In the genomic region with DNA sequence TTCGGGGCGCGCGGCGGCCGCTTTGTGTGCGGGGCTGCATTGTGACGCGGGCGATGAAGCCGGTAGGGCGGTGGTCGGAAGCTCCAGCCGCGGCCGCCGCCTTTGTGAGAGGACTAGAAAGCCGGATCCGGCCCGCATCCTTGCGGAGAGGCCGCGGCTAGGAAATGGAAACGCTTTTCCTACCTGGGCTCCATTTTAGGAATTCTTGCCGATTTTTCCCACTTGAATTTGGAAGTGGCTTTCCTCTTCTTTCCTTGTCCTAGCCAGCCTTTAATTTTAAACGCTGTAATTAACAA, we compare ENCODE assay signal across 9 cellular contexts. TPM values are rescaled to one million over a fixed set of nuclear protein-coding genes. Genes with fewer than 3 reads are reported as not detected.
A peak's percentile ranks its signal among the peaks of the same experiment; 100 is the strongest.
DNase-seq lines count a peak whose midpoint lies in the region; ATAC-seq, FAIRE-seq and TF ChIP-seq lines count a peak whose summit lies in the region.
"Had no signal": no experiment of that assay in that cellular context is flagged by ENCODE, and none has a peak within 500 bp of the region (broad histone marks: within the 10 kb centered on the region; RNA-seq: fewer than 3 reads in every experiment).

No MANE protein-coding gene starts in this region.

- TF ChIP-seq CTCF in activated CD8-positive, alpha-beta T cell treated with anti-CD3 and anti-CD28 coated beads for 36 hours (IDR thresholded peaks at IDR 0.05): no peak
- no peak for TF ChIP-seq CTCF in right atrium auricular region (IDR thresholded peaks at IDR 0.05)

- H3K4me3 ChIP-seq in right atrium auricular region (peak overlapping the region; percentile 56 to 61), skin epidermis (peak overlapping the region; percentile 50 to 84 (median 60))

- H3K9me3 Mint-ChIP-seq in activated CD8-positive, alpha-beta T cell treated with anti-CD3 and anti-CD28 coated beads for 36 hours: no peaks in the 10 kb centered on the region

- CTCF ChIA-PET in activated CD8-positive, alpha-beta T cell treated with anti-CD3 and anti-CD28 coated beads for 36 hours (lab: Charles Lee): interaction anchor here (1.3 to 15.5 kb wide), 4 partner anchors 20 to 117 kb away, joined by 4 to 150 read pairs (median 7); no protein-coding TSS in a partner anchor

- no peaks in the 10 kb centered on the region for H3K27me3 Mint-ChIP-seq in activated CD8-positive, alpha-beta T cell treated with anti-CD3 and anti-CD28 coated beads for 36 hours

- peak overlapping the region; percentile 91 for H3K4me3 Mint-ChIP-seq in activated CD8-positive, alpha-beta T cell treated with anti-CD3 and anti-CD28 coated beads for 36 hours

- H3K4me1 ChIP-seq in right atrium auricular region: peaks cover 0 to 22% of the 10 kb centered on the region in 2 donors

- DNase-seq in NCI-H748 (lab: John Stamatoyannopoulos, UW; ENCODE audit: unreplicated experiment): peak; percentile 60
- no peak for DNase-seq in NCI-H748 treated with DMSO at 0.1 percent for 48 hours (lab: John Stamatoyannopoulos, UW)
- DNase-seq in activated CD8-positive, alpha-beta T cell treated with anti-CD3 and anti-CD28 coated beads for 36 hours: no peak
- DNase-seq in right atrium auricular region (ENCODE audit: low spot score): no peak
- DNase-seq in urothelium cell line (ENCODE audit: low spot score): no peak
- DNase-seq in effector CD4-positive, alpha-beta T cell: no peak

- H3K27me3 ChIP-seq in right atrium auricular region: no peaks in the 10 kb centered on the region

- no peak for FAIRE-seq in urothelium cell line (lab: Jason Lieb, UNC)
- FAIRE-seq: G401.6 had no signal

- peak overlapping the region; percentile 95 for H3K27ac Mint-ChIP-seq in activated CD8-positive, alpha-beta T cell treated with anti-CD3 and anti-CD28 coated beads for 36 hours

- no peak for ATAC-seq in activated CD8-positive, alpha-beta T cell treated with anti-CD3 and anti-CD28 coated beads for 36 hours
- ATAC-seq in GM18907 (IDR thresholded peaks at IDR 0.05; ENCODE audit: unreplicated experiment): no peak

- intact Hi-C loops in activated CD8-positive, alpha-beta T cell treated with anti-CD3 and anti-CD28 coated beads for 36 hours (cut with micrococcal nuclease): no loop called here

- H3K36me3 Mint-ChIP-seq in activated CD8-positive, alpha-beta T cell treated with anti-CD3 and anti-CD28 coated beads for 36 hours (ENCODE audit: low read depth): peaks cover 53% of the 10 kb centered on the region

- peaks cover 21% of the 10 kb centered on the region for H3K36me3 ChIP-seq in right atrium auricular region

- peaks cover 0 to 3% of the 10 kb centered on the region in 2 donors for H3K9me3 ChIP-seq in right atrium auricular region

- H3K27ac ChIP-seq in right atrium auricular region: peak overlapping the region; percentile 85 to 87
- peak overlapping the region; percentile 87 to 99 (median 95) for H3K27ac ChIP-seq in skin epidermis

- POLR2A ChIA-PET in activated CD8-positive, alpha-beta T cell treated with anti-CD3 and anti-CD28 coated beads for 36 hours (lab: Charles Lee): interaction anchor here (0.6 to 13.8 kb wide), 16 partner anchors 10 to 398 kb away, joined by 3 to 621 read pairs (median 6); no protein-coding TSS in a partner anchor

- H3K4me1 Mint-ChIP-seq in activated CD8-positive, alpha-beta T cell treated with anti-CD3 and anti-CD28 coated beads for 36 hours (ENCODE audit: low read depth): peaks cover 12% of the 10 kb centered on the region

RNA-seq across cellular contexts. Expression of a gene that starts 0.7 kb away (rescaled TPM):
- total RNA-seq in activated CD8-positive, alpha-beta T cell treated with anti-CD3 and anti-CD28 coated beads for 36 hours: 1,000 to 10,000 TPM; 5,169 to 5,393 TPM
- total RNA-seq in right atrium auricular region: 1,000 to 10,000 TPM; 1,780 to 2,397 TPM
